ENCODE assay signal across 27 cellular contexts in genomic region chrX:133535066-133535465, GRCh38.
"Had no signal": no experiment of that assay in that cellular context is flagged by ENCODE, and none has a peak within 500 bp of the region (broad histone marks: within the 10 kb centered on the region; RNA-seq: fewer than 3 reads in every experiment).

No MANE protein-coding gene starts in this region.

- H3K4me1 ChIP-seq: colonic mucosa, esophagus squamous epithelium, heart right ventricle, left lung, lower lobe of right lung had no signal

- H3K27ac ChIP-seq: colonic mucosa, epithelial cell of prostate, esophagus squamous epithelium, gastrocnemius medialis, heart right ventricle, left lung, lower lobe of right lung had no signal

- H3K27me3 Mint-ChIP-seq: effector memory CD8-positive, alpha-beta T cell had no signal

- FAIRE-seq: endometrium, islet of Langerhans, keratinocyte had no signal

- ATAC-seq: effector memory CD8-positive, alpha-beta T cell; esophagus mucosa; gastrocnemius medialis; heart right ventricle; left cardiac atrium; left lung; left ventricle myocardium superior; lower lobe of right lung; mucosa of descending colon had no signal

- H3K4me3 ChIP-seq: colonic mucosa, esophagus squamous epithelium, gastrocnemius medialis, heart right ventricle, left lung, lower lobe of right lung, mucosa of descending colon had no signal

- H3K27me3 ChIP-seq: colonic mucosa, esophagus squamous epithelium, gastrocnemius medialis, heart right ventricle, left lung had no signal

- H3K27ac Mint-ChIP-seq: dendritic cell treated with granulocyte-macrophage colony-stimulating factor and Interleukin-4, amounts not matched to agents 40 ng/mL and 50 ng/mL, for 4 days; effector memory CD8-positive, alpha-beta T cell; endodermal cell; mesothelial cell of epicardium had no signal

- H3K9me3 Mint-ChIP-seq: dendritic cell treated with granulocyte-macrophage colony-stimulating factor and Interleukin-4, amounts not matched to agents 40 ng/mL and 50 ng/mL, for 4 days; effector memory CD8-positive, alpha-beta T cell; endodermal cell; mesothelial cell of epicardium had no signal

- H3K4me3 Mint-ChIP-seq: dendritic cell treated with granulocyte-macrophage colony-stimulating factor and Interleukin-4, amounts not matched to agents 40 ng/mL and 50 ng/mL, for 4 days; effector memory CD8-positive, alpha-beta T cell; endodermal cell; mesothelial cell of epicardium had no signal

- H3K9me3 ChIP-seq: colonic mucosa, esophagus squamous epithelium, gastrocnemius medialis, heart right ventricle, left lung, lower lobe of right lung, mucosa of descending colon had no signal

- H3K4me1 Mint-ChIP-seq: mesothelial cell of epicardium had no signal

- DNase-seq: colonic mucosa; cortex of kidney; effector CD8-positive, alpha-beta T cell; effector memory CD8-positive, alpha-beta T cell; endodermal cell; erythroblast; esophagus squamous epithelium; foreskin fibroblast; foreskin melanocyte; gastrocnemius medialis; glutamatergic neuron; head of caudate nucleus; heart right ventricle; hippocampal formation; left cardiac atrium; left lung; left ventricle myocardium superior; lower lobe of right lung; mesenchymal stem cell; mucosa of descending colon had no signal

- H3K36me3 ChIP-seq: colonic mucosa, esophagus squamous epithelium, gastrocnemius medialis, heart right ventricle, left lung, lower lobe of right lung had no signal
